13 cellular contexts compared by ENCODE assay signal in genomic region chr7:102577315-102578240, GRCh38. TPM values are rescaled to one million over a fixed set of nuclear protein-coding genes. Genes with fewer than 3 reads are reported as not detected.
DNase-seq lines count a peak whose midpoint lies in the region; ATAC-seq, FAIRE-seq and TF ChIP-seq lines count a peak whose summit lies in the region.
"Not testable (repeated sequence)": the region's sequence is repeated elsewhere in the genome, so short reads cannot be mapped to it uniquely, and the experiment has no call there.
"Had no signal": no experiment of that assay in that cellular context is flagged by ENCODE, and none has a peak within 500 bp of the region (broad histone marks: within the 10 kb centered on the region; RNA-seq: fewer than 3 reads in every experiment).

No MANE protein-coding gene starts in this region.

- H2AFZ ChIP-seq in GM12878 (ENCODE audit: control insufficient read depth, low read depth, low read length) = not testable (repeated sequence)

- H3K9ac ChIP-seq in GM12878 (ENCODE audit: control insufficient read depth, insufficient read depth, low read length) = not testable (repeated sequence)

- not testable (repeated sequence) for FAIRE-seq in GM12878 (lab: Jason Lieb, UNC)

- TF ChIP-seq CTCF in 22Rv1 (IDR thresholded peaks at IDR 0.05); NB4 (IDR thresholded peaks at IDR 0.05; ENCODE audit: low read depth, low read length); GM12878 (IDR thresholded peaks at IDR 0.05 in 2 of 3, conservative IDR thresholded peaks at IDR 0.05 in 1 of 3; ENCODE audit: control insufficient read depth in 2 of 3, extremely low read depth in 1 of 3, insufficient read depth in 1 of 3, low read depth in 3 of 3, low read length in 3 of 3); right lobe of liver (IDR thresholded peaks at IDR 0.05); upper lobe of left lung (IDR thresholded peaks at IDR 0.05): not testable (repeated sequence)

- H3K9me3 Mint-ChIP-seq in activated CD8-positive, alpha-beta T cell treated with anti-CD3 and anti-CD28 coated beads, Interleukin-2, amount 10 ng/mL, durations not matched to agents 7 days and 5 days (ENCODE audit: insufficient read depth) = not testable (repeated sequence)

- not testable (repeated sequence) for TF ChIP-seq EP300 in GM12878 (IDR thresholded peaks at IDR 0.05; ENCODE audit: borderline replicate concordance in 1 of 2, control insufficient read depth in 1 of 2, low read depth in 2 of 2, low read length in 2 of 2); upper lobe of left lung (IDR thresholded peaks at IDR 0.05)

- not testable (repeated sequence) for H3K4me2 ChIP-seq in GM12878 (ENCODE audit: control insufficient read depth, insufficient read depth)

- not testable (repeated sequence) for H3K36me3 Mint-ChIP-seq in activated CD8-positive, alpha-beta T cell treated with anti-CD3 and anti-CD28 coated beads, Interleukin-2, amount 10 ng/mL, durations not matched to agents 7 days and 5 days (ENCODE audit: low read depth)

- H4K20me1 ChIP-seq in GM12878 (ENCODE audit: control insufficient read depth, insufficient read depth) = not testable (repeated sequence)

- H3K27me3 Mint-ChIP-seq in activated CD8-positive, alpha-beta T cell treated with anti-CD3 and anti-CD28 coated beads, Interleukin-2, amount 10 ng/mL, durations not matched to agents 7 days and 5 days (ENCODE audit: low read depth) = not testable (repeated sequence)

- not testable (repeated sequence) for H3K4me1 Mint-ChIP-seq in activated CD8-positive, alpha-beta T cell treated with anti-CD3 and anti-CD28 coated beads, Interleukin-2, amount 10 ng/mL, durations not matched to agents 7 days and 5 days (ENCODE audit: low read depth)

- H3K27ac Mint-ChIP-seq in activated CD8-positive, alpha-beta T cell treated with anti-CD3 and anti-CD28 coated beads, Interleukin-2, amount 10 ng/mL, durations not matched to agents 7 days and 5 days = not testable (repeated sequence)

- SMC1A ChIA-PET in GM12878 (lab: Charles Lee; ENCODE audit: uncharacterized antibody, unreplicated experiment) = not testable (repeated sequence)

- POLR2A ChIA-PET in activated CD8-positive, alpha-beta T cell treated with anti-CD3 and anti-CD28 coated beads, Interleukin-2, amount 10 ng/mL, durations not matched to agents 7 days and 5 days (lab: Charles Lee); GM12878 (lab: Charles Lee): not testable (repeated sequence)

- not testable (repeated sequence) for H3K79me2 ChIP-seq in GM12878 (ENCODE audit: control insufficient read depth, insufficient read depth, low read length)

- CTCF ChIA-PET in activated CD8-positive, alpha-beta T cell treated with anti-CD3 and anti-CD28 coated beads, Interleukin-2, amount 10 ng/mL, durations not matched to agents 7 days and 5 days (lab: Charles Lee); GM12878 (lab: Yijun Ruan, JAX): not testable (repeated sequence)

- BruUV-seq in GM12878 (replicated peaks; lab: Mats Ljungman, UMichigan) = TSS peak; percentile 53

- TF ChIP-seq RAD21 in GM12878 (IDR thresholded peaks at IDR 0.05; ENCODE audit: insufficient read depth, low read depth, low read length) = not testable (repeated sequence)

- RAD21 ChIA-PET in GM12878 (lab: Charles Lee; ENCODE audit: unreplicated experiment) = not testable (repeated sequence)

- WGBS in GM12878 (ENCODE audit: insufficient coverage, insufficient replicate concordance, low lambda C conversion rate, missing lambda C conversion rate) = 38% methylated on average over 6 of the region's 7 CpGs
- 71% methylated on average over 4 of the region's 7 CpGs for WGBS in right lobe of liver (ENCODE audit: insufficient coverage, low coverage, low lambda C conversion rate, missing lambda C conversion rate)
- WGBS in upper lobe of left lung, 2 donors = 80 to 82% methylated on average over 7 of the region's 7 CpGs

- not testable (repeated sequence) for TF ChIP-seq POLR2A in NB4 (IDR thresholded peaks at IDR 0.05; ENCODE audit: extremely low read depth, insufficient read length); GM12878 (IDR thresholded peaks at IDR 0.05; ENCODE audit: low read depth, low read length); right lobe of liver (IDR thresholded peaks at IDR 0.05); upper lobe of left lung (IDR thresholded peaks at IDR 0.05)

- peak; percentile 0 for DNase-seq in NB4 (ENCODE audit: low read depth)
- peak; percentile 22 for DNase-seq in activated CD8-positive, alpha-beta T cell treated with anti-CD3 and anti-CD28 coated beads, Interleukin-2, amount 10 ng/mL, durations not matched to agents 7 days and 5 days
- DNase-seq in GM12878 (ENCODE audit: low read depth, low spot score) = not testable (repeated sequence)
- peak; percentile 74 for DNase-seq in cardiac septum (ENCODE audit: low spot score)
- DNase-seq in right lobe of liver = peak in 2 of 3 donors; percentile 23 to 43
- peak; percentile 0 for DNase-seq in retina
- peak in 1 of 2 donors; percentile 19 for DNase-seq in upper lobe of left lung

- not testable (repeated sequence) for ATAC-seq in activated CD8-positive, alpha-beta T cell treated with anti-CD3 and anti-CD28 coated beads, Interleukin-2, amount 10 ng/mL, durations not matched to agents 7 days and 5 days; GM12878
- ATAC-seq in right lobe of liver (peak in 1 of 4 donors; percentile 5), upper lobe of left lung (ENCODE audit: low FRiP score in 2 of 2) (peak; percentile 9 to 34)

- H3K27me3 ChIP-seq in GM12878 (replicated peaks in 1 of 2; ENCODE audit: control insufficient read depth in 2 of 2, insufficient read depth in 2 of 2, low read length in 1 of 2); right lobe of liver; upper lobe of left lung: not testable (repeated sequence)

- not testable (repeated sequence) for H3K4me3 ChIP-seq in NB4 (ENCODE audit: low read depth, low read length); GM12878; right lobe of liver; upper lobe of left lung

- not testable (repeated sequence) for H3K4me1 ChIP-seq in GM12878 (ENCODE audit: control insufficient read depth, insufficient read depth, low read length); right lobe of liver; upper lobe of left lung

- not testable (repeated sequence) for H3K36me3 ChIP-seq in GM12878 (ENCODE audit: control insufficient read depth in 2 of 2, insufficient read depth in 2 of 2, low read length in 1 of 2); right lobe of liver; upper lobe of left lung

- intact Hi-C loops in GM12878 (cut with micrococcal nuclease; ENCODE audit: unreplicated experiment); cardiac septum (cut with DNase I); right lobe of liver (cut with DNase I): not testable (repeated sequence)

- H3K4me3 Mint-ChIP-seq in activated CD8-positive, alpha-beta T cell treated with anti-CD3 and anti-CD28 coated beads, Interleukin-2, amount 10 ng/mL, durations not matched to agents 7 days and 5 days = not testable (repeated sequence)

- not testable (repeated sequence) for H3K9me3 ChIP-seq in GM12878 (replicated peaks; ENCODE audit: control insufficient read depth, insufficient read depth, low read length); right lobe of liver; upper lobe of left lung

- in situ Hi-C loops in GM12878 (cut with MboI) = not testable (repeated sequence)

- peak overlapping the region; percentile 63 for H3K27ac ChIP-seq in 22Rv1
- not testable (repeated sequence) for H3K27ac ChIP-seq in GM12878 (ENCODE audit: control insufficient read depth, insufficient read depth); right lobe of liver; upper lobe of left lung

RNA-seq across cellular contexts. Expression of gene POLR2J3, which starts 5.2 kb away (rescaled TPM):
- total RNA-seq in activated CD8-positive, alpha-beta T cell treated with anti-CD3 and anti-CD28 coated beads, Interleukin-2, amount 10 ng/mL, durations not matched to agents 7 days and 5 days = 10 to 100 TPM; 52.4 to 59.4 TPM
- 549 and 576 TPM in 2 replicates for total RNA-seq in GM12878 (2013; cell fraction: nucleolus; rRNA removed)
- 23.1 and 24.1 TPM in 2 replicates for total RNA-seq in GM12878 (2014; rRNA removed)
- total RNA-seq in GM12878 (2014; rRNA removed; fragmentation: Illumina TruSeq; extraction: Trizol) = 70.7 and 85.4 TPM in 2 replicates
- total RNA-seq in GM12878 (2021) = 24.0 and 29.1 TPM in 2 replicates
- polyA plus RNA-seq in GM12878 (2011; ENCODE audit: low read depth) = 27.4 TPM
- 140 and 162 TPM in 2 replicates for polyA plus RNA-seq in GM12878 (2011; rRNA removed)
- 43.4 and 61.4 TPM in 2 replicates for polyA plus RNA-seq in GM12878 (2011; cell fraction: cytosol; rRNA removed)
- 167 and 189 TPM in 2 replicates for polyA plus RNA-seq in GM12878 (2011; cell fraction: nucleus; rRNA removed)
- polyA plus RNA-seq in GM12878 (2012) = 30.1 and 74.4 TPM in 2 replicates
- 117 and 120 TPM in 2 replicates for polyA plus RNA-seq in GM12878 (2014; fragmentation: Illumina TruSeq; extraction: Trizol)
- polyA plus RNA-seq in GM12878 (2014; fragmentation: Nextera tagmentation; extraction: Ambion mirVana) = 10 to 100 TPM; 27.3 to 30.4 TPM
- 35.3 and 35.4 TPM in 2 replicates for polyA plus RNA-seq in GM12878 (2014; rRNA removed)
- 100 to 1,000 TPM; 130 to 143 TPM for polyA plus RNA-seq in GM12878 (2016; fragmentation: Nextera tagmentation; extraction: Ambion mirVana)
- 64.6 and 89.4 TPM in 2 replicates for polyA minus RNA-seq in GM12878 (2011; rRNA and poly(A)+ RNA removed)
- polyA minus RNA-seq in GM12878 (2011; cell fraction: cytosol; rRNA and poly(A)+ RNA removed) = 3.3 and 28.9 TPM in 2 replicates
- 78.2 and 172 TPM in 2 replicates for polyA minus RNA-seq in GM12878 (2011; cell fraction: nucleus; rRNA and poly(A)+ RNA removed)
- 18.9 TPM for total RNA-seq in cardiac septum
- total RNA-seq in right lobe of liver = 10 to 100 TPM in 4 of 6 experiments, 1 to 10 TPM in 2; 6.3 to 25.3 (median 12.9) TPM
- total RNA-seq in upper lobe of left lung = 100 to 1,000 TPM in 1 of 6 donors, 10 to 100 TPM in 5; 17.2 to 147 (median 32.8) TPM

RNA-seq across cellular contexts. Expression of gene SPDYE2, which starts 26.6 kb away (rescaled TPM):
- total RNA-seq in activated CD8-positive, alpha-beta T cell treated with anti-CD3 and anti-CD28 coated beads, Interleukin-2, amount 10 ng/mL, durations not matched to agents 7 days and 5 days = under 1 TPM in 1 of 2 experiments, not detected in 1; 0.31 TPM
- not detected in 2 replicates for total RNA-seq in GM12878 (2013; cell fraction: nucleolus; rRNA removed)
- total RNA-seq in GM12878 (2014; rRNA removed) = not detected in 2 replicates
- total RNA-seq in GM12878 (2014; rRNA removed; fragmentation: Illumina TruSeq; extraction: Trizol) = not detected in 2 replicates
- total RNA-seq in GM12878 (2021) = not detected in 2 replicates
- not detected for polyA plus RNA-seq in GM12878 (2011; ENCODE audit: low read depth)
- not detected in 2 replicates for polyA plus RNA-seq in GM12878 (2011; rRNA removed)
- polyA plus RNA-seq in GM12878 (2011; cell fraction: cytosol; rRNA removed) = not detected in 2 replicates
- 0.07 TPM in 1 of 2 replicates, not detected in the other for polyA plus RNA-seq in GM12878 (2011; cell fraction: nucleus; rRNA removed)
- 0.53 and 1.2 TPM in 2 replicates for polyA plus RNA-seq in GM12878 (2012)
- polyA plus RNA-seq in GM12878 (2014; fragmentation: Illumina TruSeq; extraction: Trizol) = not detected in 2 replicates
- polyA plus RNA-seq in GM12878 (2014; fragmentation: Nextera tagmentation; extraction: Ambion mirVana) = under 1 TPM; 0.16 to 0.19 TPM
- polyA plus RNA-seq in GM12878 (2014; rRNA removed) = not detected in 2 replicates
- polyA plus RNA-seq in GM12878 (2016; fragmentation: Nextera tagmentation; extraction: Ambion mirVana) = 1 to 10 TPM; 4.4 to 6.4 TPM
- not detected in 2 replicates for polyA minus RNA-seq in GM12878 (2011; rRNA and poly(A)+ RNA removed)
- not detected in 2 replicates for polyA minus RNA-seq in GM12878 (2011; cell fraction: cytosol; rRNA and poly(A)+ RNA removed)
- not detected in 2 replicates for polyA minus RNA-seq in GM12878 (2011; cell fraction: nucleus; rRNA and poly(A)+ RNA removed)
- not detected for total RNA-seq in cardiac septum
- under 1 TPM in 2 of 6 experiments, not detected in 4; 0.13 to 0.30 TPM for total RNA-seq in right lobe of liver
- 1 to 10 TPM in 1 of 6 donors, under 1 TPM in 1, not detected in 4; 0.23 to 1.1 TPM for total RNA-seq in upper lobe of left lung
- total RNA-seq: CD8-positive, alpha-beta memory T cell; NCI-H460; PC-9; Right ventricle myocardium superior had no signal
- polyA plus RNA-seq: CD14-positive monocyte had no signal

RNA-seq across cellular contexts. Expression of gene UPK3BL2, which starts 34.1 kb away (rescaled TPM):
- total RNA-seq in activated CD8-positive, alpha-beta T cell treated with anti-CD3 and anti-CD28 coated beads, Interleukin-2, amount 10 ng/mL, durations not matched to agents 7 days and 5 days = 10 to 100 TPM; 24.1 to 27.1 TPM
- 52.2 and 56.3 TPM in 2 replicates for total RNA-seq in GM12878 (2013; cell fraction: nucleolus; rRNA removed)
- 6.2 and 9.9 TPM in 2 replicates for total RNA-seq in GM12878 (2014; rRNA removed)
- total RNA-seq in GM12878 (2014; rRNA removed; fragmentation: Illumina TruSeq; extraction: Trizol) = 7.1 and 8.2 TPM in 2 replicates
- 11.8 and 16.2 TPM in 2 replicates for total RNA-seq in GM12878 (2021)
- polyA plus RNA-seq in GM12878 (2011; ENCODE audit: low read depth) = 6.2 TPM
- polyA plus RNA-seq in GM12878 (2011; rRNA removed) = 3.3 and 7.6 TPM in 2 replicates
- 6.8 and 16.3 TPM in 2 replicates for polyA plus RNA-seq in GM12878 (2011; cell fraction: cytosol; rRNA removed)
- 93.5 and 120 TPM in 2 replicates for polyA plus RNA-seq in GM12878 (2011; cell fraction: nucleus; rRNA removed)
- 7.1 and 13.0 TPM in 2 replicates for polyA plus RNA-seq in GM12878 (2012)
- 0.51 and 6.1 TPM in 2 replicates for polyA plus RNA-seq in GM12878 (2014; fragmentation: Illumina TruSeq; extraction: Trizol)
- under 1 TPM in 1 of 2 experiments, not detected in 1; 0.18 TPM for polyA plus RNA-seq in GM12878 (2014; fragmentation: Nextera tagmentation; extraction: Ambion mirVana)
- 25.7 and 30.1 TPM in 2 replicates for polyA plus RNA-seq in GM12878 (2014; rRNA removed)
- polyA plus RNA-seq in GM12878 (2016; fragmentation: Nextera tagmentation; extraction: Ambion mirVana) = 10 to 100 TPM; 10.4 to 10.7 TPM
- polyA minus RNA-seq in GM12878 (2011; rRNA and poly(A)+ RNA removed) = 4.8 and 7.4 TPM in 2 replicates
- 2.1 and 2.7 TPM in 2 replicates for polyA minus RNA-seq in GM12878 (2011; cell fraction: cytosol; rRNA and poly(A)+ RNA removed)
- 4.7 and 6.9 TPM in 2 replicates for polyA minus RNA-seq in GM12878 (2011; cell fraction: nucleus; rRNA and poly(A)+ RNA removed)
- 7.7 TPM for total RNA-seq in cardiac septum
- 10 to 100 TPM in 2 of 6 experiments, 1 to 10 TPM in 2, under 1 TPM in 1, not detected in 1; 0.43 to 10.8 (median 7.9) TPM for total RNA-seq in right lobe of liver
- 10 to 100 TPM in 4 of 6 donors, 1 to 10 TPM in 2; 3.0 to 30.4 (median 16.6) TPM for total RNA-seq in upper lobe of left lung

RNA-seq across cellular contexts. Expression of gene RASA4, which starts 39.0 kb away (rescaled TPM):
- total RNA-seq in activated CD8-positive, alpha-beta T cell treated with anti-CD3 and anti-CD28 coated beads, Interleukin-2, amount 10 ng/mL, durations not matched to agents 7 days and 5 days = 10 to 100 TPM; 59.0 to 61.8 TPM
- total RNA-seq in GM12878 (2013; cell fraction: nucleolus; rRNA removed) = 196 and 208 TPM in 2 replicates
- 17.5 and 24.6 TPM in 2 replicates for total RNA-seq in GM12878 (2014; rRNA removed)
- 9.0 and 9.7 TPM in 2 replicates for total RNA-seq in GM12878 (2014; rRNA removed; fragmentation: Illumina TruSeq; extraction: Trizol)
- total RNA-seq in GM12878 (2021) = 35.2 and 35.8 TPM in 2 replicates
- polyA plus RNA-seq in GM12878 (2011; ENCODE audit: low read depth) = 10.5 TPM
- 6.0 and 11.3 TPM in 2 replicates for polyA plus RNA-seq in GM12878 (2011; rRNA removed)
- 15.7 and 20.6 TPM in 2 replicates for polyA plus RNA-seq in GM12878 (2011; cell fraction: cytosol; rRNA removed)
- 117 and 146 TPM in 2 replicates for polyA plus RNA-seq in GM12878 (2011; cell fraction: nucleus; rRNA removed)
- polyA plus RNA-seq in GM12878 (2012) = 27.9 and 38.8 TPM in 2 replicates
- 2.8 and 8.9 TPM in 2 replicates for polyA plus RNA-seq in GM12878 (2014; fragmentation: Illumina TruSeq; extraction: Trizol)
- polyA plus RNA-seq in GM12878 (2014; fragmentation: Nextera tagmentation; extraction: Ambion mirVana) = 1 to 10 TPM; 1.7 to 2.4 TPM
- 30.9 and 40.0 TPM in 2 replicates for polyA plus RNA-seq in GM12878 (2014; rRNA removed)
- 10 to 100 TPM; 16.7 to 20.4 TPM for polyA plus RNA-seq in GM12878 (2016; fragmentation: Nextera tagmentation; extraction: Ambion mirVana)
- polyA minus RNA-seq in GM12878 (2011; rRNA and poly(A)+ RNA removed) = 57.3 and 60.3 TPM in 2 replicates
- polyA minus RNA-seq in GM12878 (2011; cell fraction: cytosol; rRNA and poly(A)+ RNA removed) = 12.2 and 26.5 TPM in 2 replicates
- 57.7 and 92.9 TPM in 2 replicates for polyA minus RNA-seq in GM12878 (2011; cell fraction: nucleus; rRNA and poly(A)+ RNA removed)
- 40.9 TPM for total RNA-seq in cardiac septum
- 10 to 100 TPM in 1 of 6 experiments, 1 to 10 TPM in 5; 1.9 to 10.5 (median 7.2) TPM for total RNA-seq in right lobe of liver
- total RNA-seq in upper lobe of left lung = 100 to 1,000 TPM in 1 of 6 donors, 10 to 100 TPM in 4, 1 to 10 TPM in 1; 8.7 to 132 (median 41.7) TPM
